8 cellular contexts compared by ENCODE assay signal in the genomic region with DNA sequence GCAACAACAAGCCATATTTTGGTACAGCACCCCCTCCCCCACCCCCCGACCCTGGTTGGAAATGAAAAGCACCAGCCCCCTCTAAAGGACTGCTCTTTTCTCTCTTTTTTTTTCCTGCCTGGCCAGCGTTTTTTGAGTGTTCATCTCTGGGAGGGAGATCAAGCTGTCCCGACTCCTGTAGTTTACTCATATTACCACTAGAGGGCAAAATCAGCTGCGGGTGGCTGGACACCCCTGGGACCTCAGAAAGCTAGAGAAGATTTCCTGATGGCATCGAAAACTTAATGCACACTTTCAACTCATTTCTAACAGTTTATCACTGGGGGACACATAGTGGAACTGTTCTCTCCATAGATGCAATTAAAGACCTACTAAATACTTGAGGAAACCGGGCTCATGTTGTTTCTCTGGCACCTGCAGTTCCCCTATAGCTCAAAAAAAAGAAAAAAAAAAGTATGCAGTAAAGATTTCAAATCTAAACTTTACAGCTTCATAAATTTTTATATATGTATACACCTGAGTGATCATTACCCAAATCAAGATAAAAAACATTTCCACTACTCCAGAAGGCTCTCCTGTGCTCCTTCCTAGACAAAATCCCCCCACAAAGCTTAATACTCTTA. TPM values are rescaled to one million over a fixed set of nuclear protein-coding genes. Genes with fewer than 3 reads are reported as not detected.
DNase-seq lines count a peak whose midpoint lies in the region; ATAC-seq and TF ChIP-seq lines count a peak whose summit lies in the region.

No MANE protein-coding gene starts in this region.

- no peaks in the 10 kb centered on the region for H3K9me2 ChIP-seq in SU-DHL-6 (replicated peaks; ENCODE audit: insufficient read depth, low read length)

- H3K27ac ChIP-seq in SU-DHL-6 (ENCODE audit: low read depth, low read length): no peak overlapping the region
- no peak overlapping the region for H3K27ac ChIP-seq in left ventricle myocardium inferior (replicated peaks)

- peaks cover 3% of the 10 kb centered on the region for H3K4me1 ChIP-seq in left ventricle myocardium inferior

- H3K27me3 ChIP-seq in GM06990 (replicated peaks; ENCODE audit: control insufficient read depth, insufficient read depth, low read length) (no peaks in the 10 kb centered on the region), SU-DHL-6 (ENCODE audit: low read length) (no peaks in the 10 kb centered on the region), left ventricle myocardium inferior (ENCODE audit: low read depth) (no peaks in the 10 kb centered on the region)

- H3K36me3 ChIP-seq in GM06990 (ENCODE audit: control insufficient read depth, insufficient read depth, low read length) (no peaks in the 10 kb centered on the region), SU-DHL-6 (ENCODE audit: low read length) (no peaks in the 10 kb centered on the region), left ventricle myocardium inferior (no peaks in the 10 kb centered on the region)

- no peaks in the 10 kb centered on the region for H3K79me2 ChIP-seq in SU-DHL-6 (ENCODE audit: insufficient read depth, low read length)

- intact Hi-C loops in left ventricle myocardium inferior (cut with micrococcal nuclease): loop anchor here (2.0 kb wide), 1 partner anchor 146 kb away; no protein-coding TSS in a partner anchor

- TF ChIP-seq CTCF in GM06990 (IDR thresholded peaks at IDR 0.05; ENCODE audit: insufficient read depth, low read length, poor library complexity, severe bottlenecking) (peak; percentile 93), SU-DHL-6 (IDR thresholded peaks at IDR 0.05; ENCODE audit: insufficient read depth, low read length, poor library complexity, severe bottlenecking) (peak; percentile 84), left ventricle myocardium inferior (IDR thresholded peaks at IDR 0.05; ENCODE audit: borderline replicate concordance) (peak; percentile 86)

- H3K4me3 ChIP-seq in GM06990 (replicated peaks; ENCODE audit: low read depth, low read length) (no peak overlapping the region), SU-DHL-6 (ENCODE audit: insufficient read depth, low read length, poor library complexity, severe bottlenecking) (no peak overlapping the region), left ventricle myocardium inferior (no peak overlapping the region)

- no peak for ATAC-seq in GM21723 (IDR thresholded peaks at IDR 0.05; ENCODE audit: unreplicated experiment)
- no peak for ATAC-seq in GM18511 (IDR thresholded peaks at IDR 0.05; ENCODE audit: unreplicated experiment)

- H3K9ac ChIP-seq in SU-DHL-6 (ENCODE audit: low read length): no peak overlapping the region

- DNase-seq in GM06990 (ENCODE audit: extremely low read depth, insufficient read length) (no peak), NCI-H1105 (lab: John Stamatoyannopoulos, UW) (peak; percentile 57), amniotic stem cell (lab: John Stamatoyannopoulos, UW) (peak; percentile 6), left ventricle myocardium inferior (no peak), retina (peak; percentile 73)

- no peak overlapping the region for H2AFZ ChIP-seq in SU-DHL-6 (ENCODE audit: low read depth, low read length, severe bottlenecking)

- peak overlapping the region; percentile 14 for H3K4me2 ChIP-seq in SU-DHL-6 (ENCODE audit: low read depth, low read length, poor library complexity, severe bottlenecking)

- peaks cover 3% of the 10 kb centered on the region; the same call in 1 of the 2 replicates for H3F3A ChIP-seq in SU-DHL-6 (ENCODE audit: insufficient read depth)

- H3K9me3 ChIP-seq in SU-DHL-6 (ENCODE audit: insufficient read depth, low read length) (no peaks in the 10 kb centered on the region), left ventricle myocardium inferior (replicated peaks) (no peaks in the 10 kb centered on the region)

- no peaks in the 10 kb centered on the region for H4K20me1 ChIP-seq in SU-DHL-6 (ENCODE audit: low read depth, low read length)

RNA-seq across cellular contexts. Expression of a gene that starts 24.4 kb away (rescaled TPM):
- total RNA-seq in left ventricle myocardium inferior: 3.7 TPM

RNA-seq across cellular contexts. Expression of a gene that starts 38.5 kb away (rescaled TPM):
- total RNA-seq in left ventricle myocardium inferior: 40.0 TPM

Comparison
In these comparisons a context has a peak if more than half of its experiments do, and no peak if none do; other contexts are left out.
1. DNase-seq: peak in NCI-H1105 (single experiment), amniotic stem cell (single experiment) and retina (single experiment); none in GM06990 (single experiment) and left ventricle myocardium inferior (single experiment).
2. Peak in every context shown above with its lines, with median percentiles within 50 percentile points of each other: CTCF ChIP-seq.